Comparison of ENCODE assay signal across 17 cellular contexts in the genomic region with DNA sequence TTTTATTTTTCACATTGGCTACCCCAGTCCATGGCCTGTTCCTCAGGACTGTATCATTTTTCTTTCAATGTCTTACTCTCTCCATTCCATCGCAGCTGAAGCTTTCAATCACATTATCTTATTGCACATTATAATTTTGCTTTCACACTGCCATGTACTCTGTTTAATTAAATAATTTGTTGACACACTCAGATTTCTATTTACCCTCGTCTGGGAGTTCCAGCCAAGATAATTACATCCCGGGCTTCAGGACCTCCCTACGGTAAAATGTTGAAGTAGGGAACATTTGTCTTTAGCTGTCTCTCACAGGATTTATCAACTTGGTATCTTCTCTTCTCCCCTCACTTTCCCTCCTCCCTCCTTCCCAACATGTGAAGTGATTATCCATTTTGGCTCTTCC.
DNase-seq lines count a peak whose midpoint lies in the region; ATAC-seq and TF ChIP-seq lines count a peak whose summit lies in the region.
"Had no signal": no experiment of that assay in that cellular context is flagged by ENCODE, and none has a peak within 500 bp of the region (broad histone marks: within the 10 kb centered on the region; RNA-seq: fewer than 3 reads in every experiment).

No MANE protein-coding gene starts in this region.

- H3K36me3 Mint-ChIP-seq in nephron (ENCODE audit: low read depth) (peaks cover 4% of the 10 kb centered on the region), nephron progenitor cell (ENCODE audit: low read depth) (no peaks in the 10 kb centered on the region)
- H3K36me3 Mint-ChIP-seq: CD14-positive monocyte; CD8-positive, alpha-beta T cell had no signal

- WGBS in right cardiac atrium = 70% methylated on average over 4 of the region's 4 CpGs

- H3K27ac Mint-ChIP-seq in nephron (peak overlapping the region; percentile 78 to 97 (median 83)), nephron progenitor cell (no peak overlapping the region)
- H3K27ac Mint-ChIP-seq: CD14-positive monocyte; CD8-positive, alpha-beta T cell; GM23338 had no signal

- no peak for TF ChIP-seq CTCF in nephron (IDR thresholded peaks at IDR 0.05; ENCODE audit: unreplicated experiment in 3 of 3)
- no peak for TF ChIP-seq CTCF in nephron progenitor cell (IDR thresholded peaks at IDR 0.05)

- intact Hi-C loops in right cardiac atrium (cut with DNase I) = no loop called here

- no peak overlapping the region for H3K27ac ChIP-seq in right cardiac atrium (ENCODE audit: low read length)
- H3K27ac ChIP-seq: 22Rv1 had no signal

- DNase-seq in NCI-H146 treated with DMSO at 0.1 percent for 48 hours (lab: John Stamatoyannopoulos, UW; ENCODE audit: unreplicated experiment) (peak; percentile 5), NCI-H146 (lab: John Stamatoyannopoulos, UW) (no peak), NCI-H1417 treated with DMSO at 0.1 percent for 48 hours (lab: John Stamatoyannopoulos, UW) (peak; percentile 65), NCI-H748 (lab: John Stamatoyannopoulos, UW; ENCODE audit: unreplicated experiment) (peak; percentile 49), nephron progenitor cell (no peak), right cardiac atrium (no peak)
- no peak for DNase-seq in activated CD8-positive, alpha-beta memory T cell treated with anti-CD3 and anti-CD28 coated beads, Interleukin-2, amount 50 U/mL, for 4 hours
- DNase-seq: CD8-positive, alpha-beta T cell; COR-L47; DMS153; DMS79 treated with DMSO at 0.1 percent for 48 hours; EL; H7 had no signal

- no peaks in the 10 kb centered on the region for H3K4me1 ChIP-seq in right cardiac atrium (ENCODE audit: control insufficient read depth, insufficient read depth, low read length)

- H3K9me3 ChIP-seq in right cardiac atrium (ENCODE audit: control insufficient read depth, low read length) = no peaks in the 10 kb centered on the region

- H3K4me1 Mint-ChIP-seq in nephron (peaks cover 10% of the 10 kb centered on the region), nephron progenitor cell (peaks cover 43% of the 10 kb centered on the region)

- ATAC-seq in right cardiac atrium = no peak
- ATAC-seq: CD8-positive, alpha-beta T cell; GM23338 had no signal

- H3K9me3 Mint-ChIP-seq in nephron (no peaks in the 10 kb centered on the region), nephron progenitor cell (no peaks in the 10 kb centered on the region)
- H3K9me3 Mint-ChIP-seq: CD8-positive, alpha-beta T cell; GM23338 had no signal

- H3K4me3 ChIP-seq in right cardiac atrium (ENCODE audit: low read length) = no peak overlapping the region
- H3K4me3 ChIP-seq: GM23338 had no signal

- H3K27me3 Mint-ChIP-seq in nephron (ENCODE audit: low read depth) (no peaks in the 10 kb centered on the region), nephron progenitor cell (ENCODE audit: low read depth, poor library complexity) (no peaks in the 10 kb centered on the region)

- H3K4me3 Mint-ChIP-seq in nephron = peak overlapping the region in 1 of 3 experiments; percentile 29
- no peak overlapping the region for H3K4me3 Mint-ChIP-seq in nephron progenitor cell
- H3K4me3 Mint-ChIP-seq: CD8-positive, alpha-beta T cell; GM23338 had no signal

- H3K27me3 ChIP-seq in right cardiac atrium (ENCODE audit: control insufficient read depth, insufficient read depth) = no peaks in the 10 kb centered on the region

Comparison
In these comparisons a context has a peak if more than half of its experiments do, and no peak if none do; other contexts are left out.
1. DNase-seq: peak in NCI-H146 treated with DMSO at 0.1 percent for 48 hours (single experiment), NCI-H1417 treated with DMSO at 0.1 percent for 48 hours (single experiment) and NCI-H748 (single experiment); none in NCI-H146 (single experiment), activated CD8-positive, alpha-beta memory T cell treated with anti-CD3 and anti-CD28 coated beads, Interleukin-2, amount 50 U/mL, for 4 hours (single experiment), nephron progenitor cell (single experiment) and right cardiac atrium (0 of 3).